ENCODE assay signal across 22 cellular contexts in genomic region chr12:131694116-131694838, GRCh38.
"Had no signal": no experiment of that assay in that cellular context is flagged by ENCODE, and none has a peak within 500 bp of the region (broad histone marks: within the 10 kb centered on the region; RNA-seq: fewer than 3 reads in every experiment).

No MANE protein-coding gene starts in this region.

- H3K27ac ChIP-seq: coronary artery, left ventricle myocardium inferior, SJSA1, suprapubic skin, tibial nerve had no signal

- H3K4me1 ChIP-seq: left ventricle myocardium inferior, SJSA1, suprapubic skin, tibial nerve had no signal

- H3K4me3 ChIP-seq: coronary artery, left ventricle myocardium inferior, SJSA1, suprapubic skin, tibial nerve had no signal

- ATAC-seq: activated CD8-positive, alpha-beta T cell treated with anti-CD3 and anti-CD28 coated beads for 36 hours; activated T-cell treated with anti-CD3 and anti-CD28 coated beads, Interleukin-2, amount 50 U/mL, for 4 hours; natural killer cell; sciatic nerve; stimulated activated effector memory CD8-positive, alpha-beta T cell treated with anti-CD3 and anti-CD28 coated beads, Interleukin-12 subunit alpha, Interleukin-12 subunit beta, amount 100 ng/mL, for 72 hours; stimulated activated naive CD8-positive, alpha-beta T cell treated with anti-CD3 and anti-CD28 coated beads, Interleukin-15, amount 100 ng/mL, for 72 hours; T-helper 17 cell had no signal

- DNase-seq: activated B cell treated with CpG ODN at 0.5 μM for 24 hours; activated CD4-positive, alpha-beta T cell treated with anti-CD3 and anti-CD28 coated beads for 4 hours; activated CD8-positive, alpha-beta T cell treated with anti-CD3 and anti-CD28 coated beads for 36 hours; activated naive CD4-positive, alpha-beta T cell treated with anti-CD3 and anti-CD28 coated beads for 36 hours; activated naive CD8-positive, alpha-beta T cell treated with anti-CD3 and anti-CD28 coated beads, Interleukin-2, amount 10 ng/mL, durations not matched to agents 7 days and 5 days; activated T-cell treated with anti-CD3 and anti-CD28 coated beads, Interleukin-2, amount 50 U/mL, for 4 hours; cerebellar nuclear complex; kidney; left ventricle myocardium inferior; midbrain; natural killer cell; small intestine; stimulated activated CD4-positive, alpha-beta T cell treated with anti-CD3 and anti-CD28 coated beads, Interleukin-2, amount 100 ng/mL, for 24 hours; stimulated activated naive CD8-positive, alpha-beta T cell treated with anti-CD3 and anti-CD28 coated beads, Interleukin-15, amount 100 ng/mL, for 72 hours; SW 1271; T-helper 17 cell had no signal

- H3K36me3 ChIP-seq: left ventricle myocardium inferior, SJSA1, suprapubic skin, tibial nerve had no signal

- H3K9me3 ChIP-seq: left ventricle myocardium inferior, SJSA1, suprapubic skin, tibial nerve had no signal
